In genomic region chr12:132623072-132623869, GRCh38 we compare ENCODE assay signal across 2 cellular contexts.
TF ChIP-seq lines count a peak whose summit lies in the region.

No MANE protein-coding gene starts in this region.

TF ChIP-seq in IMR-90, 13 proteins besides CTCF, POLR2A, EP300 and RAD21:
- no peak for TF ChIP-seq BHLHE40 (IDR thresholded peaks at IDR 0.05; ENCODE audit: low read depth, low read length)
- TF ChIP-seq NFE2L2 (IDR thresholded peaks at IDR 0.05; ENCODE audit: low read depth, low read length) = no peak
- TF ChIP-seq RCOR1 (IDR thresholded peaks at IDR 0.05; ENCODE audit: insufficient replicate concordance, low read length) = no peak
- TF ChIP-seq MAFK (IDR thresholded peaks at IDR 0.05; ENCODE audit: low read depth, low read length) = no peak
- no peak for TF ChIP-seq CHD1 (IDR thresholded peaks at IDR 0.05; ENCODE audit: low read depth, low read length)
- TF ChIP-seq MXI1 (IDR thresholded peaks at IDR 0.05; ENCODE audit: borderline replicate concordance, low read depth, low read length) = no peak
- no peak for TF ChIP-seq RFX5 (IDR thresholded peaks at IDR 0.05; ENCODE audit: low read depth, low read length)
- TF ChIP-seq CEBPB (IDR thresholded peaks at IDR 0.05; ENCODE audit: low read depth, low read length) = no peak
- no peak for TF ChIP-seq FOS (IDR thresholded peaks at IDR 0.05; ENCODE audit: low read depth, low read length)
- no peak for TF ChIP-seq SMC3 (IDR thresholded peaks at IDR 0.05; ENCODE audit: low read depth, low read length)
- no peak for TF ChIP-seq USF2 (IDR thresholded peaks at IDR 0.05; ENCODE audit: low read depth, low read length)
- TF ChIP-seq MAZ (IDR thresholded peaks at IDR 0.05; ENCODE audit: borderline replicate concordance, low read depth, low read length) = no peak
- TF ChIP-seq ELK1 (IDR thresholded peaks at IDR 0.05; ENCODE audit: borderline replicate concordance, low read depth, low read length) = no peak

TF ChIP-seq in H1, 55 proteins besides CTCF, POLR2A, EP300 and RAD21:
- no peak for TF ChIP-seq SIN3A (conservative IDR thresholded peaks at IDR 0.05 in 1 of 2, IDR thresholded peaks at IDR 0.05 in 1 of 2; ENCODE audit: low read depth in 1 of 2, low read length in 2 of 2)
- TF ChIP-seq POLR2AphosphoS5 (IDR thresholded peaks at IDR 0.05; ENCODE audit: low read depth, low read length) = peak; percentile 11; the same call in 1 of the 2 replicates
